30 cellular contexts compared by ENCODE assay signal in the genomic region with DNA sequence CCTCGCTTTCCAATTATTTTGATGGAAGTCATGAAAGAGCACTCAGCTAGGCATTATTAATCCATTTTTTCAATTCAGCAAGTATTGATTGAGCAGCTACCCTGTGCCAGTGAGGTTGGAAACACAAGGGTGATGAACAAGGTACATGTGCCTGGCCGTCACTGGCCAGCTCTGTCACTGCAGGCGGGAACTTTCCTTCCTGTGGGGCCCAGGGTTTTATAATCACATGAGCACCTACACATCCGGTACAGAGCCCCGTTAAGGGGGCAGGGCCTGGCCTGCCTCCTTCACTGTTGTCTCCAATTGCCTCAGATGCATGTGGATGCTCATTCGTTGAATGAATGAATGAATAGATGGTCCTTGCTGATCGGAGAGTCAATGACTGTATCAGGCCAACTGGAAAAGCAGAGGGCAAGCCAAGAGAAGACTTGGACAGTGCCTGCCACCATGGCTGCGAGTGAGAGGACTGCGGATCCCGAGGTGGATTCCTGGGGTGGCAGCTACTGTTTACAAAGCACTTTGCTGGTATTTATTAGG. TPM values are rescaled to one million over a fixed set of nuclear protein-coding genes. Genes with fewer than 3 reads are reported as not detected.
"Had no signal": no experiment of that assay in that cellular context is flagged by ENCODE, and none has a peak within 500 bp of the region (broad histone marks: within the 10 kb centered on the region; RNA-seq: fewer than 3 reads in every experiment).

No MANE protein-coding gene starts in this region.

- H3K4me3 Mint-ChIP-seq: activated CD4-positive, alpha-beta memory T cell treated with anti-CD3 and anti-CD28 coated beads, Interleukin-2, amount 10 ng/mL, durations not matched to agents 7 days and 5 days; activated CD4-positive, alpha-beta T cell treated with anti-CD3 and anti-CD28 coated beads, Interleukin-2, amount 10 ng/mL, durations not matched to agents 7 days and 5 days; activated naive CD8-positive, alpha-beta T cell treated with anti-CD3 and anti-CD28 coated beads for 36 hours; effector memory CD8-positive, alpha-beta T cell; memory B cell; naive thymus-derived CD8-positive, alpha-beta T cell; stimulated activated naive CD8-positive, alpha-beta T cell treated with anti-CD3 and anti-CD28 coated beads, Interleukin-15, Interleukin-2, amounts not matched to agents 100 ng/mL and 50 ng/mL, for 24 hours; T-helper 1 cell treated with Interleukin-12 subunit alpha and Interleukin-12 subunit beta and Interleukin-4 antibody, amounts not matched to agents 30 μg/mL and 1 μg/mL, for 36 hours had no signal

- H3K27me3 Mint-ChIP-seq: activated naive CD8-positive, alpha-beta T cell treated with anti-CD3 and anti-CD28 coated beads for 36 hours; naive thymus-derived CD8-positive, alpha-beta T cell; stimulated activated naive CD8-positive, alpha-beta T cell treated with anti-CD3 and anti-CD28 coated beads, Interleukin-15, Interleukin-2, amounts not matched to agents 100 ng/mL and 50 ng/mL, for 24 hours had no signal

- H3K27ac Mint-ChIP-seq: activated CD4-positive, alpha-beta memory T cell treated with anti-CD3 and anti-CD28 coated beads, Interleukin-2, amount 10 ng/mL, durations not matched to agents 7 days and 5 days; activated CD4-positive, alpha-beta T cell treated with anti-CD3 and anti-CD28 coated beads, Interleukin-2, amount 10 ng/mL, durations not matched to agents 7 days and 5 days; activated naive CD8-positive, alpha-beta T cell treated with anti-CD3 and anti-CD28 coated beads for 36 hours; effector memory CD8-positive, alpha-beta T cell; memory B cell; naive thymus-derived CD8-positive, alpha-beta T cell; stimulated activated naive CD8-positive, alpha-beta T cell treated with anti-CD3 and anti-CD28 coated beads, Interleukin-15, Interleukin-2, amounts not matched to agents 100 ng/mL and 50 ng/mL, for 24 hours; T-helper 1 cell treated with Interleukin-12 subunit alpha and Interleukin-12 subunit beta and Interleukin-4 antibody, amounts not matched to agents 30 μg/mL and 1 μg/mL, for 36 hours had no signal

- H3K36me3 Mint-ChIP-seq: activated naive CD8-positive, alpha-beta T cell treated with anti-CD3 and anti-CD28 coated beads for 36 hours had no signal

- H3K27me3 ChIP-seq: adrenal gland, body of pancreas, colonic mucosa, dorsolateral prefrontal cortex, gastroesophageal sphincter, right lobe of liver, upper lobe of left lung had no signal

- H3K4me1 Mint-ChIP-seq: activated CD4-positive, alpha-beta memory T cell treated with anti-CD3 and anti-CD28 coated beads, Interleukin-2, amount 10 ng/mL, durations not matched to agents 7 days and 5 days; activated CD4-positive, alpha-beta T cell treated with anti-CD3 and anti-CD28 coated beads, Interleukin-2, amount 10 ng/mL, durations not matched to agents 7 days and 5 days; activated naive CD8-positive, alpha-beta T cell treated with anti-CD3 and anti-CD28 coated beads for 36 hours; memory B cell had no signal

- FAIRE-seq: TTC549 had no signal

- H3K27ac ChIP-seq: adrenal gland, body of pancreas, colonic mucosa, dorsolateral prefrontal cortex, gastroesophageal sphincter, right lobe of liver, upper lobe of left lung, VCaP had no signal

- H3K4me1 ChIP-seq: adrenal gland, body of pancreas, colonic mucosa, gastroesophageal sphincter, right lobe of liver, upper lobe of left lung had no signal

- H3K36me3 ChIP-seq: adrenal gland, colonic mucosa, gastroesophageal sphincter, right lobe of liver, upper lobe of left lung had no signal

- H3K4me3 ChIP-seq: adrenal gland, body of pancreas, colonic mucosa, dorsolateral prefrontal cortex, gastroesophageal sphincter, right lobe of liver, upper lobe of left lung had no signal

- H3K9me3 ChIP-seq: adrenal gland, body of pancreas, colonic mucosa, right lobe of liver had no signal

- H3K9me3 Mint-ChIP-seq: activated CD4-positive, alpha-beta memory T cell treated with anti-CD3 and anti-CD28 coated beads, Interleukin-2, amount 10 ng/mL, durations not matched to agents 7 days and 5 days; activated CD4-positive, alpha-beta T cell treated with anti-CD3 and anti-CD28 coated beads, Interleukin-2, amount 10 ng/mL, durations not matched to agents 7 days and 5 days; effector memory CD8-positive, alpha-beta T cell; T-helper 1 cell treated with Interleukin-12 subunit alpha and Interleukin-12 subunit beta and Interleukin-4 antibody, amounts not matched to agents 30 μg/mL and 1 μg/mL, for 36 hours had no signal

- DNase-seq: activated CD4-positive, alpha-beta memory T cell treated with anti-CD3 and anti-CD28 coated beads, Interleukin-2, amount 10 ng/mL, durations not matched to agents 7 days and 5 days; activated CD4-positive, alpha-beta T cell treated with anti-CD3 and anti-CD28 coated beads, Interleukin-2, amount 10 ng/mL, durations not matched to agents 7 days and 5 days; activated effector memory CD4-positive, alpha-beta T cell treated with Interleukin-2 at 50 U/mL for 16 hours; activated naive CD4-positive, alpha-beta T cell treated with Interleukin-2 at 50 U/mL for 16 hours; activated naive CD8-positive, alpha-beta T cell treated with anti-CD3 and anti-CD28 coated beads for 36 hours; adrenal gland; aorta; body of pancreas; colonic mucosa; dorsolateral prefrontal cortex; effector memory CD8-positive, alpha-beta T cell; erythroblast; hippocampal formation; naive thymus-derived CD8-positive, alpha-beta T cell; right lobe of liver; stimulated activated CD4-positive, alpha-beta T cell treated with anti-CD3 and anti-CD28 coated beads, Interleukin-4, amount 100 ng/mL, for 1 hour; substantia nigra; SW 1271; T-helper 9 cell; upper lobe of left lung had no signal

- ATAC-seq: activated CD4-positive, CD25-positive, alpha-beta regulatory T cell treated with anti-CD3 and anti-CD28 coated beads, Interleukin-2, amount 50 U/mL, for 24 hours; body of pancreas; effector memory CD8-positive, alpha-beta T cell; gastroesophageal sphincter; naive thymus-derived CD8-positive, alpha-beta T cell; right lobe of liver had no signal

RNA-seq across cellular contexts. Expression of gene KCNMB1, which starts 55.9 kb away (rescaled TPM):
- total RNA-seq: activated CD4-positive, alpha-beta memory T cell treated with anti-CD3 and anti-CD28 coated beads, Interleukin-2, amount 10 ng/mL, durations not matched to agents 7 days and 5 days; activated CD4-positive, alpha-beta T cell treated with anti-CD3 and anti-CD28 coated beads, Interleukin-2, amount 10 ng/mL, durations not matched to agents 7 days and 5 days; activated naive CD8-positive, alpha-beta T cell treated with anti-CD3 and anti-CD28 coated beads for 36 hours; fibroblast of lung; fibroblast of villous mesenchyme; naive thymus-derived CD8-positive, alpha-beta T cell had no signal
- polyA plus RNA-seq: fibroblast of lung had no signal

RNA-seq across cellular contexts. Expression of gene KCNIP1, which starts 58.8 kb away (rescaled TPM):
- total RNA-seq: activated CD4-positive, alpha-beta memory T cell treated with anti-CD3 and anti-CD28 coated beads, Interleukin-2, amount 10 ng/mL, durations not matched to agents 7 days and 5 days; activated CD4-positive, alpha-beta T cell treated with anti-CD3 and anti-CD28 coated beads, Interleukin-2, amount 10 ng/mL, durations not matched to agents 7 days and 5 days; activated naive CD8-positive, alpha-beta T cell treated with anti-CD3 and anti-CD28 coated beads for 36 hours; fibroblast of lung; fibroblast of villous mesenchyme; lower leg skin; naive thymus-derived CD8-positive, alpha-beta T cell had no signal
- polyA plus RNA-seq: aorta; fibroblast of lung; naive thymus-derived CD8-positive, alpha-beta T cell had no signal
